ENCODE assay signal across 36 cellular contexts in genomic region chr4:183303278-183303677, GRCh38. TPM values are rescaled to one million over a fixed set of nuclear protein-coding genes. Genes with fewer than 3 reads are reported as not detected.
"Had no signal": no experiment of that assay in that cellular context is flagged by ENCODE, and none has a peak within 500 bp of the region (broad histone marks: within the 10 kb centered on the region; RNA-seq: fewer than 3 reads in every experiment).

No MANE protein-coding gene starts in this region.

- H3K9me3 ChIP-seq: esophagus muscularis mucosa, heart right ventricle, ovary, psoas muscle, sigmoid colon, stomach, thyroid gland had no signal

- H3K27ac ChIP-seq: esophagus muscularis mucosa, heart right ventricle, ovary, psoas muscle, sigmoid colon, stomach, thyroid gland had no signal

- H3K27ac Mint-ChIP-seq: immature natural killer cell; memory B cell; natural killer cell; stimulated activated effector memory CD8-positive, alpha-beta T cell treated with anti-CD3 and anti-CD28 coated beads, Interleukin-12 subunit alpha, Interleukin-12 subunit beta, amount 100 ng/mL, for 72 hours; type B pancreatic cell had no signal

- ATAC-seq: heart right ventricle; left colon; left ventricle myocardium superior; natural killer cell; psoas muscle; right cardiac atrium; stimulated activated effector memory CD8-positive, alpha-beta T cell treated with anti-CD3 and anti-CD28 coated beads, Interleukin-12 subunit alpha, Interleukin-12 subunit beta, amount 100 ng/mL, for 72 hours had no signal

- H3K4me1 ChIP-seq: esophagus muscularis mucosa, psoas muscle, stomach, thyroid gland had no signal

- H3K4me1 Mint-ChIP-seq: memory B cell; natural killer cell; stimulated activated effector memory CD8-positive, alpha-beta T cell treated with anti-CD3 and anti-CD28 coated beads, Interleukin-12 subunit alpha, Interleukin-12 subunit beta, amount 100 ng/mL, for 72 hours had no signal

- H3K4me3 Mint-ChIP-seq: immature natural killer cell; memory B cell; natural killer cell; stimulated activated effector memory CD8-positive, alpha-beta T cell treated with anti-CD3 and anti-CD28 coated beads, Interleukin-12 subunit alpha, Interleukin-12 subunit beta, amount 100 ng/mL, for 72 hours; type B pancreatic cell had no signal

- H3K36me3 Mint-ChIP-seq: memory B cell; natural killer cell; stimulated activated effector memory CD8-positive, alpha-beta T cell treated with anti-CD3 and anti-CD28 coated beads, Interleukin-12 subunit alpha, Interleukin-12 subunit beta, amount 100 ng/mL, for 72 hours had no signal

- H3K4me3 ChIP-seq: esophagus muscularis mucosa, heart right ventricle, lung, ovary, psoas muscle, sigmoid colon, stomach, thyroid gland had no signal

- DNase-seq: cortex of kidney; effector memory CD4-positive, alpha-beta T cell; foreskin melanocyte; glutamatergic neuron; heart right ventricle; hypothalamus; immature natural killer cell; islet precursor cell; kidney glomerular epithelial cell; left colon; left ventricle myocardium superior; natural killer cell; occipital lobe; ovary; posterior cingulate gyrus; psoas muscle; right cardiac atrium; sigmoid colon; stimulated activated CD4-positive, alpha-beta T cell treated with anti-CD3 and anti-CD28 coated beads, Interleukin-2, amount 100 ng/mL, for 24 hours; stimulated activated CD4-positive, alpha-beta T cell treated with anti-CD3 and anti-CD28 coated beads, Interleukin-4, amount 100 ng/mL, for 24 hours; stimulated activated naive CD4-positive, alpha-beta T cell treated with Interleukin-2 at 50 U/mL for 16 hours; stomach; thyroid gland had no signal

- H3K36me3 ChIP-seq: ovary, thyroid gland had no signal

- H3K27me3 ChIP-seq: esophagus muscularis mucosa, heart right ventricle, ovary, sigmoid colon, stomach, thyroid gland had no signal

- H3K9me3 Mint-ChIP-seq: immature natural killer cell; memory B cell; natural killer cell; stimulated activated effector memory CD8-positive, alpha-beta T cell treated with anti-CD3 and anti-CD28 coated beads, Interleukin-12 subunit alpha, Interleukin-12 subunit beta, amount 100 ng/mL, for 72 hours; type B pancreatic cell had no signal

- H3K27me3 Mint-ChIP-seq: type B pancreatic cell had no signal

RNA-seq across cellular contexts. Expression of gene CLDN22, which starts 16.8 kb away (rescaled TPM):
- total RNA-seq: endothelial cell of umbilical vein, epithelial cell of proximal tubule, esophagus muscularis mucosa, heart right ventricle, left colon, left ventricle myocardium superior, mononuclear cell, occipital lobe, psoas muscle, renal cortical epithelial cell, right cardiac atrium, sigmoid colon, skeletal muscle tissue, stomach, subcutaneous adipose tissue, temporal lobe, thyroid gland had no signal

RNA-seq across cellular contexts. Expression of gene CLDN24, which starts 18.9 kb away (rescaled TPM):
- total RNA-seq: endothelial cell of umbilical vein, epithelial cell of proximal tubule, esophagus muscularis mucosa, fibroblast of lung, heart right ventricle, left colon, left ventricle myocardium superior, lung, mononuclear cell, occipital lobe, ovary, psoas muscle, renal cortical epithelial cell, right cardiac atrium, sigmoid colon, skeletal muscle tissue, stomach, temporal lobe, thyroid gland had no signal
